In genomic region chrX:38220024-38220935, GRCh38 we compare ENCODE assay signal across 9 cellular contexts. TPM values are rescaled to one million over a fixed set of nuclear protein-coding genes. Genes with fewer than 3 reads are reported as not detected.
DNase-seq lines count a peak whose midpoint lies in the region; ATAC-seq and TF ChIP-seq lines count a peak whose summit lies in the region.
"Had no signal": no experiment of that assay in that cellular context is flagged by ENCODE, and none has a peak within 500 bp of the region (broad histone marks: within the 10 kb centered on the region; RNA-seq: fewer than 3 reads in every experiment).

SRPX (minus strand) TSS chrX:38220871; CDS start chrX:38220792, 79 bp downstream.

- peak within 1 kb of the TSS; percentile 82 for H2AFZ ChIP-seq in Loucy (ENCODE audit: low read length)
- H2AFZ ChIP-seq in trophoblast cell (ENCODE audit: insufficient read depth, low read length, poor library complexity) = peak within 1 kb of the TSS; percentile 17

- no peak for ATAC-seq in GM21390 (IDR thresholded peaks at IDR 0.05; ENCODE audit: unreplicated experiment)

- H3K36me3 ChIP-seq in Loucy (ENCODE audit: insufficient read depth, low read length) (no peaks in the 10 kb centered on the region), trophoblast cell (ENCODE audit: control insufficient read depth in 1 of 2, insufficient read depth in 2 of 2, low read length in 2 of 2) (no peaks in the 10 kb centered on the region)
- H3K36me3 ChIP-seq: neutrophil had no signal

- CTCF ChIA-PET in activated CD4-positive, alpha-beta memory T cell treated with anti-CD3 and anti-CD28 coated beads, Interleukin-2, amount 10 ng/mL, durations not matched to agents 7 days and 5 days (lab: Charles Lee) = interaction anchor here (1.2 to 4.0 kb wide), 3 partner anchors 10 to 112 kb away, joined by 3 to 18 read pairs (median 5); partner anchors contain the start of gene RPGR

- no peak within 1 kb of the TSS for H2BK120ac ChIP-seq in trophoblast cell (ENCODE audit: insufficient read depth, low read length, poor library complexity)

- H2BK5ac ChIP-seq in trophoblast cell (ENCODE audit: low read depth, low read length, poor library complexity) = no peak within 1 kb of the TSS

- TF ChIP-seq CTCF in 22Rv1 (IDR thresholded peaks at IDR 0.05) (peak; percentile 40), GM12875 (IDR thresholded peaks at IDR 0.05; ENCODE audit: borderline replicate concordance, insufficient read depth, low read depth, low read length) (peak; percentile 22; the same call in 1 of the 2 replicates), Loucy (conservative IDR thresholded peaks at IDR 0.05; ENCODE audit: low read length) (peak; percentile 45)

- no peak within 1 kb of the TSS for H3K4me3 Mint-ChIP-seq in activated CD4-positive, alpha-beta memory T cell treated with anti-CD3 and anti-CD28 coated beads, Interleukin-2, amount 10 ng/mL, durations not matched to agents 7 days and 5 days
- H3K4me3 Mint-ChIP-seq in immature natural killer cell = peak within 1 kb of the TSS in 1 of 5 donors; percentile 27

- no peak within 1 kb of the TSS for H3K27ac Mint-ChIP-seq in activated CD4-positive, alpha-beta memory T cell treated with anti-CD3 and anti-CD28 coated beads, Interleukin-2, amount 10 ng/mL, durations not matched to agents 7 days and 5 days
- H3K27ac Mint-ChIP-seq in immature natural killer cell = no peak within 1 kb of the TSS

- no peaks in the 10 kb centered on the region for H3K4me1 ChIP-seq in Loucy (ENCODE audit: insufficient read depth, low read length, poor library complexity, severe bottlenecking)
- peaks cover 0 to 2% of the 10 kb centered on the region in 2 experiments for H3K4me1 ChIP-seq in trophoblast cell (ENCODE audit: control insufficient read depth in 1 of 2, insufficient read depth in 2 of 2, low read length in 2 of 2)

- no CpG with 5 or more reads among the region's 66 CpGs for WGBS in trophoblast cell (ENCODE audit: extremely low coverage, insufficient coverage, insufficient read length)

- H3K4me1 Mint-ChIP-seq in activated CD4-positive, alpha-beta memory T cell treated with anti-CD3 and anti-CD28 coated beads, Interleukin-2, amount 10 ng/mL, durations not matched to agents 7 days and 5 days = peaks cover 4% of the 10 kb centered on the region
- H3K4me1 Mint-ChIP-seq in immature natural killer cell = no peaks in the 10 kb centered on the region

- no peaks in the 10 kb centered on the region for H3K79me1 ChIP-seq in trophoblast cell (ENCODE audit: low read length)

- H3K9ac ChIP-seq in Loucy (ENCODE audit: low read depth, low read length, poor library complexity, severe bottlenecking) (peak within 1 kb of the TSS; percentile 21), trophoblast cell (ENCODE audit: low read length) (no peak within 1 kb of the TSS)

- no peak within 1 kb of the TSS for H4K91ac ChIP-seq in trophoblast cell (ENCODE audit: low read depth, low read length)

- no peaks in the 10 kb centered on the region for H3K36me3 Mint-ChIP-seq in activated CD4-positive, alpha-beta memory T cell treated with anti-CD3 and anti-CD28 coated beads, Interleukin-2, amount 10 ng/mL, durations not matched to agents 7 days and 5 days (ENCODE audit: low read depth)
- no peaks in the 10 kb centered on the region for H3K36me3 Mint-ChIP-seq in immature natural killer cell

- no peak within 1 kb of the TSS for H3K23ac ChIP-seq in trophoblast cell (ENCODE audit: low read length)

- H2BK12ac ChIP-seq in trophoblast cell (ENCODE audit: low read length) = no peak within 1 kb of the TSS

- H4K12ac ChIP-seq in trophoblast cell (ENCODE audit: low read depth, low read length) = peak within 1 kb of the TSS; percentile 66

- H4K20me1 ChIP-seq in Loucy (ENCODE audit: insufficient read depth, low read length, poor library complexity, severe bottlenecking) = no peaks in the 10 kb centered on the region

- POLR2A ChIA-PET in activated CD4-positive, alpha-beta memory T cell treated with anti-CD3 and anti-CD28 coated beads, Interleukin-2, amount 10 ng/mL, durations not matched to agents 7 days and 5 days (lab: Charles Lee) = no interaction called here

- H3K4ac ChIP-seq in trophoblast cell (ENCODE audit: low read depth, low read length) = no peak within 1 kb of the TSS

- H3K4me2 ChIP-seq in Loucy (ENCODE audit: low read depth, low read length, poor library complexity, severe bottlenecking) (peak within 1 kb of the TSS; percentile 93), trophoblast cell (ENCODE audit: low read length) (peak within 1 kb of the TSS; percentile 94)

- H3K4me3 ChIP-seq in GM12875 (ENCODE audit: low read depth, low read length) = no peak within 1 kb of the TSS
- peak within 1 kb of the TSS; percentile 67 for H3K4me3 ChIP-seq in Loucy (ENCODE audit: low read length, poor library complexity, severe bottlenecking)
- H3K4me3 ChIP-seq in trophoblast cell (ENCODE audit: low read depth, low read length) = peak within 1 kb of the TSS; percentile 72

- peak within 1 kb of the TSS; percentile 32 for H4K8ac ChIP-seq in trophoblast cell (ENCODE audit: low read depth, low read length)

- peak; percentile 24 for DNase-seq in activated CD4-positive, alpha-beta memory T cell treated with anti-CD3 and anti-CD28 coated beads, Interleukin-2, amount 10 ng/mL, durations not matched to agents 7 days and 5 days
- DNase-seq in glomerular visceral epithelial cell (ENCODE audit: extremely low spot score) = peak; percentile 56
- peak; percentile 10 to 48 for DNase-seq in trophoblast cell
- DNase-seq in immature natural killer cell = no peak

- H3K9me3 ChIP-seq in Loucy (ENCODE audit: insufficient read depth, low read depth, low read length) (no peaks in the 10 kb centered on the region), trophoblast cell (ENCODE audit: insufficient read depth, low read depth, low read length) (no peaks in the 10 kb centered on the region)
- H3K9me3 ChIP-seq: neutrophil had no signal

- H3K27ac ChIP-seq in 22Rv1 (no peak within 1 kb of the TSS), trophoblast cell (ENCODE audit: low read depth, low read length) (no peak within 1 kb of the TSS)
- H3K27ac ChIP-seq: neutrophil had no signal

- H3K9me3 Mint-ChIP-seq in activated CD4-positive, alpha-beta memory T cell treated with anti-CD3 and anti-CD28 coated beads, Interleukin-2, amount 10 ng/mL, durations not matched to agents 7 days and 5 days = no peaks in the 10 kb centered on the region
- no peaks in the 10 kb centered on the region for H3K9me3 Mint-ChIP-seq in immature natural killer cell

- no peak within 1 kb of the TSS for H3K18ac ChIP-seq in trophoblast cell (ENCODE audit: low read length)

- H3K27me3 ChIP-seq in Loucy (ENCODE audit: insufficient read depth, low read length, poor library complexity, severe bottlenecking) (peaks cover 4% of the 10 kb centered on the region), trophoblast cell (ENCODE audit: insufficient read depth, low read length) (peaks cover 2% of the 10 kb centered on the region)

- no peaks in the 10 kb centered on the region for H3F3A ChIP-seq in Loucy (ENCODE audit: low read depth)

- H3K27me3 Mint-ChIP-seq in activated CD4-positive, alpha-beta memory T cell treated with anti-CD3 and anti-CD28 coated beads, Interleukin-2, amount 10 ng/mL, durations not matched to agents 7 days and 5 days = peaks cover 41% of the 10 kb centered on the region
- H3K27me3 Mint-ChIP-seq in immature natural killer cell (ENCODE audit: low read depth in 3 of 3) = peaks cover 2 to 24% (median 6%) of the 10 kb centered on the region in 3 donors

- no peaks in the 10 kb centered on the region for H3K9me2 ChIP-seq in Loucy (replicated peaks; ENCODE audit: low read depth, low read length)

- no peak within 1 kb of the TSS for H2AK5ac ChIP-seq in trophoblast cell (ENCODE audit: low read length)

- no peak within 1 kb of the TSS for H3K14ac ChIP-seq in trophoblast cell (ENCODE audit: low read length)

- H3K79me2 ChIP-seq in Loucy (ENCODE audit: insufficient read depth, low read length) = no peaks in the 10 kb centered on the region
- H3K79me2 ChIP-seq in trophoblast cell (ENCODE audit: control insufficient read depth, insufficient read depth, low read length, poor library complexity) = no peaks in the 10 kb centered on the region

RNA-seq across cellular contexts. Expression of gene SRPX, which starts in this region (rescaled TPM):
- under 1 TPM; 0.25 to 0.63 TPM for total RNA-seq in activated CD4-positive, alpha-beta memory T cell treated with anti-CD3 and anti-CD28 coated beads, Interleukin-2, amount 10 ng/mL, durations not matched to agents 7 days and 5 days
- 19.0 and 21.6 TPM in 2 replicates for polyA plus RNA-seq in trophoblast cell (2013)
- not detected for polyA plus RNA-seq in immature natural killer cell

Comparison
In these comparisons a context has a peak if more than half of its experiments do, and no peak if none do; other contexts are left out.
1. Peak in DNase-seq in activated CD4-positive, alpha-beta memory T cell treated with anti-CD3 and anti-CD28 coated beads, Interleukin-2, amount 10 ng/mL, durations not matched to agents 7 days and 5 days; RNA of the gene not detected or under 1 TPM.
2. DNase-seq: peak in glomerular visceral epithelial cell (single experiment) and trophoblast cell (2 of 2); none in immature natural killer cell (0 of 3).
3. Peak in every context shown above with its lines, with median percentiles within 50 percentile points of each other: CTCF ChIP-seq.